In the genomic region with DNA sequence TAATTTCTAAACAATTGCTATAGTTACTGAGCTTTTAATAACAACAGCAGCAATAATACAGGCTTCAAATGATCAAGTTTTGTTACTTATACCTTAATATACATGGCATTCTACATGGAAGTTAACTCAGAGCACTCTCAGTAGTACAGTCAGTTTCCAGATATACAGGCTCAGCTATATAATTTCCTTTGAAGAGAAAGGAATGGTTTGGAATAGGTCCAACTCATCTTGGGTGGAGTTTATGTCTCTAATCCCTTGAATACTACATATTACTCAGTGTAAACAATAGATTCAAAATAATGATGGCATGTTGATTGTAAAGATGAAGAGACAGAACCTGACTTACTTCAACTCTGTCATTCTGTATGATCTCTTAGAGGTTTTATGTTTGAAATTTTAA, we compare ENCODE assay signal across 22 cellular contexts.
DNase-seq lines count a peak whose midpoint lies in the region; ATAC-seq and TF ChIP-seq lines count a peak whose summit lies in the region.
"Had no signal": no experiment of that assay in that cellular context is flagged by ENCODE, and none has a peak within 500 bp of the region (broad histone marks: within the 10 kb centered on the region; RNA-seq: fewer than 3 reads in every experiment).

No MANE protein-coding gene starts in this region.

- no peak for TF ChIP-seq CTCF in mucosa of descending colon (IDR thresholded peaks at IDR 0.05)

- no peak overlapping the region for H3K4me3 ChIP-seq in mucosa of descending colon
- H3K4me3 ChIP-seq: heart left ventricle, spleen, testis had no signal

- no peaks in the 10 kb centered on the region for H3K36me3 ChIP-seq in mucosa of descending colon (ENCODE audit: low read depth)
- H3K36me3 ChIP-seq: heart left ventricle, spleen, WERI-Rb-1 had no signal

- H3K9me3 Mint-ChIP-seq in activated CD4-positive, alpha-beta T cell treated with anti-CD3 and anti-CD28 coated beads, Interleukin-2, amount 10 ng/mL, durations not matched to agents 7 days and 5 days = no peaks in the 10 kb centered on the region
- H3K9me3 Mint-ChIP-seq: natural killer cell; T-helper 2 cell treated with Interferon-gamma antibody and Interleukin-4, amounts not matched to agents 5 μg/mL and 100 μg/mL, for 36 hours had no signal

- CTCF ChIA-PET in activated CD4-positive, alpha-beta T cell treated with anti-CD3 and anti-CD28 coated beads, Interleukin-2, amount 10 ng/mL, durations not matched to agents 7 days and 5 days (lab: Charles Lee) = no interaction called here

- no peaks in the 10 kb centered on the region for H3K27me3 Mint-ChIP-seq in activated CD4-positive, alpha-beta T cell treated with anti-CD3 and anti-CD28 coated beads, Interleukin-2, amount 10 ng/mL, durations not matched to agents 7 days and 5 days
- H3K27me3 Mint-ChIP-seq: brain had no signal

- no peak overlapping the region for H3K27ac Mint-ChIP-seq in activated CD4-positive, alpha-beta T cell treated with anti-CD3 and anti-CD28 coated beads, Interleukin-2, amount 10 ng/mL, durations not matched to agents 7 days and 5 days
- H3K27ac Mint-ChIP-seq: brain; natural killer cell; T-helper 2 cell treated with Interferon-gamma antibody and Interleukin-4, amounts not matched to agents 5 μg/mL and 100 μg/mL, for 36 hours had no signal

- ATAC-seq in mucosa of descending colon (peak; percentile 31), GM18498 (IDR thresholded peaks at IDR 0.05; ENCODE audit: unreplicated experiment) (no peak)
- ATAC-seq: heart left ventricle, left lobe of liver, natural killer cell, SK-N-SH treated with all-trans-retinoic acid at 6 μM for 48 hours had no signal

- H3K4me1 Mint-ChIP-seq in activated CD4-positive, alpha-beta T cell treated with anti-CD3 and anti-CD28 coated beads, Interleukin-2, amount 10 ng/mL, durations not matched to agents 7 days and 5 days = no peaks in the 10 kb centered on the region
- H3K4me1 Mint-ChIP-seq: natural killer cell had no signal

- DNase-seq in DMS53 treated with DMSO at 0.1 percent for 48 hours (lab: John Stamatoyannopoulos, UW; ENCODE audit: unreplicated experiment) = peak; percentile 17
- DNase-seq in NCI-H1105 treated with DMSO at 0.1 percent for 48 hours (lab: John Stamatoyannopoulos, UW) = peak; percentile 42
- DNase-seq in SW480 (ENCODE audit: low spot score) = peak; percentile 37
- DNase-seq in mucosa of descending colon = no peak
- DNase-seq in NCI-H510A treated with DMSO at 0.1 percent for 48 hours (lab: John Stamatoyannopoulos, UW) = no peak
- DNase-seq in activated CD4-positive, alpha-beta T cell treated with anti-CD3 and anti-CD28 coated beads, Interleukin-2, amount 10 ng/mL, durations not matched to agents 7 days and 5 days = no peak
- DNase-seq: activated CD8-positive, alpha-beta memory T cell treated with anti-CD3 and anti-CD28 coated beads, Interleukin-2, amount 50 U/mL, for 48 hours; activated effector memory CD4-positive, alpha-beta T cell treated with Interleukin-2 at 50 U/mL for 16 hours; CD4-positive, alpha-beta memory T cell; heart left ventricle; natural killer cell; NCI-H1417 treated with DMSO at 0.1 percent for 48 hours; spleen; stimulated activated CD4-positive, alpha-beta T cell treated with anti-CD3 and anti-CD28 coated beads, Interleukin-4, amount 100 ng/mL, for 1 hour; stimulated activated naive CD4-positive, alpha-beta T cell; testis; WERI-Rb-1 had no signal

- intact Hi-C loops in mucosa of descending colon (cut with DNase I, micrococcal nuclease) = no loop called here

- no peaks in the 10 kb centered on the region for H3K36me3 Mint-ChIP-seq in activated CD4-positive, alpha-beta T cell treated with anti-CD3 and anti-CD28 coated beads, Interleukin-2, amount 10 ng/mL, durations not matched to agents 7 days and 5 days (ENCODE audit: low read depth)
- H3K36me3 Mint-ChIP-seq: CD4-positive, alpha-beta memory T cell; natural killer cell had no signal

- H3K4me1 ChIP-seq in mucosa of descending colon (ENCODE audit: low read depth) = no peaks in the 10 kb centered on the region
- H3K4me1 ChIP-seq: heart left ventricle, spleen, testis had no signal

- H3K4me3 Mint-ChIP-seq in activated CD4-positive, alpha-beta T cell treated with anti-CD3 and anti-CD28 coated beads, Interleukin-2, amount 10 ng/mL, durations not matched to agents 7 days and 5 days = no peak overlapping the region
- H3K4me3 Mint-ChIP-seq: brain; CD4-positive, alpha-beta memory T cell; natural killer cell; T-helper 2 cell treated with Interferon-gamma antibody and Interleukin-4, amounts not matched to agents 5 μg/mL and 100 μg/mL, for 36 hours had no signal

- POLR2A ChIA-PET in activated CD4-positive, alpha-beta T cell treated with anti-CD3 and anti-CD28 coated beads, Interleukin-2, amount 10 ng/mL, durations not matched to agents 7 days and 5 days (lab: Charles Lee) = no interaction called here

- no peaks in the 10 kb centered on the region for H3K9me3 ChIP-seq in mucosa of descending colon
- H3K9me3 ChIP-seq: testis had no signal

Comparison
In these comparisons a context has a peak if more than half of its experiments do, and no peak if none do; other contexts are left out.
1. DNase-seq: peak in DMS53 treated with DMSO at 0.1 percent for 48 hours (single experiment), NCI-H1105 treated with DMSO at 0.1 percent for 48 hours (single experiment) and SW480 (single experiment); none in mucosa of descending colon (0 of 3), NCI-H510A treated with DMSO at 0.1 percent for 48 hours (single experiment) and activated CD4-positive, alpha-beta T cell treated with anti-CD3 and anti-CD28 coated beads, Interleukin-2, amount 10 ng/mL, durations not matched to agents 7 days and 5 days (single experiment).